1 cellular context compared by ENCODE assay signal in the genomic region with DNA sequence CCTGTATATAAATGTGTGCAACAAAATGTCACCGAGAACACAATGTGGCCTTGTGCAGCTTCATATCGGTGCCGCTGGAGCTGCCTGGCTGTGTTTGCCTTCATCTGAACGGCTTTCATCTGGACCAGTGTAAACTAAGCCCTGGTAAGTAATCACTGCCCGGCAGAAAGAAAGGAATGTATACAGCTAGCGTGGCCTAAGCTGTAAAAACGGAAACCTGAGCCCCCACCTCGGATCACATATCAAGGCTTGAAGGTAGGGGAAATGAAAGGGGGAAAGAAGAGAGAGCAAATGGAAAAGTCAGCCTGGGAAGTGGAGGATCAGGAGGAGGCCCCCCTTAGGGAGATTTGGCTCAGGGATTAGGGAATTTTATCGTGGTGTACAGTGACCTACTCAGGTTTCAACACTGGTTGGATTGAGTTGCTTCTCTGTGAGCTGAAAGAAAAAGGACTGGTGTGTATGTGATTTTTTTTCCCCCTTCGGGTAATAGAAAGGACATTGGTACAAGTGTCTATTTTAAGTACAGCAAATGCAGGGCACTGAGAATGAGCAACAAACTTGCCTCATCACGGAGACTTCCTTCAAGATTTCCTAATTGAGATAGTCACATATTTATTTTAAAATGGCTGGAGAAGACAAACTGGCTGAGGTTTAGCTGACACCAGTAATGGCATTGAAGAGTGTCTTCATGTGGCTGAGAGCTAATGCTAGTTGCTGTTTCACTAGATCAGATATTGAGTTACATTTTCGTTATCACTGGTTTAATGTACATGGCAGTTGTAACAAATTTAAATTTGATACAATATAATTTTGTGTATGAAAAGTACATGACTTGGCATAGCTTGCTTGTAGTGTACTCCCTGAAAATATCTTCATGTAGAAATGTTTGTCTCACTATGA.
TF ChIP-seq lines count a peak whose summit lies in the region.

No MANE protein-coding gene starts in this region.

TF ChIP-seq in HepG2, 621 proteins besides CTCF, POLR2A, EP300 and RAD21 (continued from another document and continues in another):
- TF ChIP-seq, protein P1, sequence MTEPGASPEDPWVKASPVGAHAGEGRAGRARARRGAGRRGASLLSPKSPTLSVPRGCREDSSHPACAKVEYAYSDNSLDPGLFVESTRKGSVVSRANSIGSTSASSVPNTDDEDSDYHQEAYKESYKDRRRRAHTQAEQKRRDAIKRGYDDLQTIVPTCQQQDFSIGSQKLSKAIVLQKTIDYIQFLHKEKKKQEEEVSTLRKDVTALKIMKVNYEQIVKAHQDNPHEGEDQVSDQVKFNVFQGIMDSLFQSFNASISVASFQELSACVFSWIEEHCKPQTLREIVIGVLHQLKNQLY (CRISPR knock-in tag; IDR thresholded peaks at IDR 0.05): no peak
- TF ChIP-seq ZNF138 (CRISPR knock-in tag; IDR thresholded peaks at IDR 0.05; ENCODE audit: low read depth) (no peak), SMAD9 (CRISPR knock-in tag; IDR thresholded peaks at IDR 0.05) (0 out of 2 replicates have a peak, but pooled peaks have one; percentile 47), REL (CRISPR knock-in tag; conservative IDR thresholded peaks at IDR 0.05) (no peak), ZIK1 (CRISPR knock-in tag; IDR thresholded peaks at IDR 0.05; ENCODE audit: borderline replicate concordance, low read depth) (0 out of 2 replicates have a peak, but pooled peaks have one; percentile 47), ZNF670 (CRISPR knock-in tag; IDR thresholded peaks at IDR 0.05; ENCODE audit: borderline replicate concordance) (no peak), ZKSCAN5 (CRISPR knock-in tag; IDR thresholded peaks at IDR 0.05) (no peak), ZFP41 (CRISPR knock-in tag; IDR thresholded peaks at IDR 0.05; ENCODE audit: borderline replicate concordance) (no peak), ZNF331 (CRISPR knock-in tag; IDR thresholded peaks at IDR 0.05) (peak; percentile 85; the same call in 1 of the 2 replicates), ZNF460 (CRISPR knock-in tag; IDR thresholded peaks at IDR 0.05; ENCODE audit: borderline replicate concordance) (no peak; the same call in 1 of the 2 replicates), ZNF510 (CRISPR knock-in tag; IDR thresholded peaks at IDR 0.05; ENCODE audit: low read depth) (no peak), MIER3 (CRISPR knock-in tag; IDR thresholded peaks at IDR 0.05; ENCODE audit: borderline replicate concordance) (peak; percentile 56; the same call in 1 of the 2 replicates), SIN3B (IDR thresholded peaks at IDR 0.05; ENCODE audit: low read length) (no peak), ZNF263 (CRISPR knock-in tag; IDR thresholded peaks at IDR 0.05) (no peak), ZNF660 (CRISPR knock-in tag; IDR thresholded peaks at IDR 0.05; ENCODE audit: borderline replicate concordance, low read depth) (no peak), ZNF367 (CRISPR knock-in tag; IDR thresholded peaks at IDR 0.05; ENCODE audit: borderline replicate concordance) (no peak), NCOA5 (CRISPR knock-in tag; IDR thresholded peaks at IDR 0.05) (no peak), KAT7 (CRISPR knock-in tag; IDR thresholded peaks at IDR 0.05; ENCODE audit: borderline replicate concordance) (no peak; the same call in 1 of the 2 replicates), ZNF746 (CRISPR knock-in tag; IDR thresholded peaks at IDR 0.05) (peak; percentile 76), ZNF768 (CRISPR knock-in tag; IDR thresholded peaks at IDR 0.05) (no peak), RXRB (CRISPR knock-in tag; IDR thresholded peaks at IDR 0.05; ENCODE audit: borderline replicate concordance) (peak; percentile 72), ZNF446 (CRISPR knock-in tag; IDR thresholded peaks at IDR 0.05) (no peak), ZNF232 (CRISPR knock-in tag; IDR thresholded peaks at IDR 0.05; ENCODE audit: borderline replicate concordance) (0 out of 2 replicates have a peak, but pooled peaks have one; percentile 44), ZNF678 (CRISPR knock-in tag; IDR thresholded peaks at IDR 0.05) (no peak), ZNF484 (CRISPR knock-in tag; IDR thresholded peaks at IDR 0.05; ENCODE audit: borderline replicate concordance, low read depth) (no peak), HOXD1 (CRISPR knock-in tag; IDR thresholded peaks at IDR 0.05) (0 out of 2 replicates have a peak, but pooled peaks have one; percentile 61), ZNF749 (CRISPR knock-in tag; IDR thresholded peaks at IDR 0.05; ENCODE audit: borderline replicate concordance) (0 out of 2 replicates have a peak, but pooled peaks have one; percentile 41), PHF20 (CRISPR knock-in tag; IDR thresholded peaks at IDR 0.05) (no peak), ZNF552 (CRISPR knock-in tag; IDR thresholded peaks at IDR 0.05; ENCODE audit: borderline replicate concordance) (no peak), HMG20A (CRISPR knock-in tag; IDR thresholded peaks at IDR 0.05; ENCODE audit: borderline replicate concordance) (peak; percentile 92; the same call in 1 of the 2 replicates), ZNF383 (CRISPR knock-in tag; IDR thresholded peaks at IDR 0.05; ENCODE audit: borderline replicate concordance) (no peak), ZFP1 (CRISPR knock-in tag; IDR thresholded peaks at IDR 0.05) (peak; percentile 69; the same call in 1 of the 2 replicates), KLF11 (CRISPR knock-in tag; IDR thresholded peaks at IDR 0.05) (no peak), ZNF143 (CRISPR knock-in tag; IDR thresholded peaks at IDR 0.05) (no peak), ZFP37 (CRISPR knock-in tag; IDR thresholded peaks at IDR 0.05; ENCODE audit: borderline replicate concordance) (no peak; the same call in 1 of the 2 replicates), SOX5 (CRISPR knock-in tag; IDR thresholded peaks at IDR 0.05; ENCODE audit: borderline replicate concordance) (peak; percentile 85; the same call in 1 of the 2 replicates), ZNF260 (CRISPR knock-in tag; IDR thresholded peaks at IDR 0.05; ENCODE audit: borderline replicate concordance, low read depth) (no peak), ZNF792 (CRISPR knock-in tag; IDR thresholded peaks at IDR 0.05) (no peak), ZNF430 (CRISPR knock-in tag; IDR thresholded peaks at IDR 0.05) (peak; percentile 50; the same call in 1 of the 2 replicates), HNF4A (CRISPR knock-in tag; IDR thresholded peaks at IDR 0.05) (peak; percentile 66), SP5 (CRISPR knock-in tag; IDR thresholded peaks at IDR 0.05; ENCODE audit: borderline replicate concordance, low read depth) (peak; percentile 18; the same call in 1 of the 2 replicates), ZNF350 (CRISPR knock-in tag; IDR thresholded peaks at IDR 0.05; ENCODE audit: borderline replicate concordance, low read depth) (peak; percentile 48; the same call in 1 of the 2 replicates), NBN (conservative IDR thresholded peaks at IDR 0.05) (no peak), ZFP90 (CRISPR knock-in tag; IDR thresholded peaks at IDR 0.05; ENCODE audit: borderline replicate concordance) (0 out of 2 replicates have a peak, but pooled peaks have one; percentile 33), ZNF230 (CRISPR knock-in tag; IDR thresholded peaks at IDR 0.05) (0 out of 2 replicates have a peak, but pooled peaks have one; percentile 33), ZNF501 (CRISPR knock-in tag; IDR thresholded peaks at IDR 0.05) (0 out of 2 replicates have a peak, but pooled peaks have one; percentile 39), ZNF224 (CRISPR knock-in tag; IDR thresholded peaks at IDR 0.05) (no peak), ZNF33B (CRISPR knock-in tag; IDR thresholded peaks at IDR 0.05) (0 out of 2 replicates have a peak, but pooled peaks have one; percentile 43), ZNF790 (CRISPR knock-in tag; IDR thresholded peaks at IDR 0.05; ENCODE audit: borderline replicate concordance) (no peak), KLF6 (CRISPR knock-in tag; IDR thresholded peaks at IDR 0.05) (no peak)
- TF ChIP-seq, protein P2, sequence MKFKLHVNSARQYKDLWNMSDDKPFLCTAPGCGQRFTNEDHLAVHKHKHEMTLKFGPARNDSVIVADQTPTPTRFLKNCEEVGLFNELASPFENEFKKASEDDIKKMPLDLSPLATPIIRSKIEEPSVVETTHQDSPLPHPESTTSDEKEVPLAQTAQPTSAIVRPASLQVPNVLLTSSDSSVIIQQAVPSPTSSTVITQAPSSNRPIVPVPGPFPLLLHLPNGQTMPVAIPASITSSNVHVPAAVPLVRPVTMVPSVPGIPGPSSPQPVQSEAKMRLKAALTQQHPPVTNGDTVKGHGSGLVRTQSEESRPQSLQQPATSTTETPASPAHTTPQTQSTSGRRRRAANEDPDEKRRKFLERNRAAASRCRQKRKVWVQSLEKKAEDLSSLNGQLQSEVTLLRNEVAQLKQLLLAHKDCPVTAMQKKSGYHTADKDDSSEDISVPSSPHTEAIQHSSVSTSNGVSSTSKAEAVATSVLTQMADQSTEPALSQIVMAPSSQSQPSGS (CRISPR knock-in tag; IDR thresholded peaks at IDR 0.05): no peak; the same call in 1 of the 2 replicates
- TF ChIP-seq, protein P3, sequence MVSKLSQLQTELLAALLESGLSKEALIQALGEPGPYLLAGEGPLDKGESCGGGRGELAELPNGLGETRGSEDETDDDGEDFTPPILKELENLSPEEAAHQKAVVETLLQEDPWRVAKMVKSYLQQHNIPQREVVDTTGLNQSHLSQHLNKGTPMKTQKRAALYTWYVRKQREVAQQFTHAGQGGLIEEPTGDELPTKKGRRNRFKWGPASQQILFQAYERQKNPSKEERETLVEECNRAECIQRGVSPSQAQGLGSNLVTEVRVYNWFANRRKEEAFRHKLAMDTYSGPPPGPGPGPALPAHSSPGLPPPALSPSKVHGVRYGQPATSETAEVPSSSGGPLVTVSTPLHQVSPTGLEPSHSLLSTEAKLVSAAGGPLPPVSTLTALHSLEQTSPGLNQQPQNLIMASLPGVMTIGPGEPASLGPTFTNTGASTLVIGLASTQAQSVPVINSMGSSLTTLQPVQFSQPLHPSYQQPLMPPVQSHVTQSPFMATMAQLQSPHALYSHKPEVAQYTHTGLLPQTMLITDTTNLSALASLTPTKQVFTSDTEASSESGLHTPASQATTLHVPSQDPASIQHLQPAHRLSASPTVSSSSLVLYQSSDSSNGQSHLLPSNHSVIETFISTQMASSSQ (IDR thresholded peaks at IDR 0.05; ENCODE audit: low read depth): peak; percentile 7; the same call in 1 of the 2 replicates
- TF ChIP-seq, protein P3 (CRISPR knock-in tag; IDR thresholded peaks at IDR 0.05; ENCODE audit: borderline replicate concordance): peak; percentile 76; the same call in 1 of the 2 replicates
- TF ChIP-seq, protein P4, sequence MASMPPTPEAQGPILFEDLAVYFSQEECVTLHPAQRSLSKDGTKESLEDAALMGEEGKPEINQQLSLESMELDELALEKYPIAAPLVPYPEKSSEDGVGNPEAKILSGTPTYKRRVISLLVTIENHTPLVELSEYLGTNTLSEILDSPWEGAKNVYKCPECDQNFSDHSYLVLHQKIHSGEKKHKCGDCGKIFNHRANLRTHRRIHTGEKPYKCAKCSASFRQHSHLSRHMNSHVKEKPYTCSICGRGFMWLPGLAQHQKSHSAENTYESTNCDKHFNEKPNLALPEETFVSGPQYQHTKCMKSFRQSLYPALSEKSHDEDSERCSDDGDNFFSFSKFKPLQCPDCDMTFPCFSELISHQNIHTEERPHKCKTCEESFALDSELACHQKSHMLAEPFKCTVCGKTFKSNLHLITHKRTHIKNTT (CRISPR knock-in tag; IDR thresholded peaks at IDR 0.05): no peak
- TF ChIP-seq, protein P5, sequence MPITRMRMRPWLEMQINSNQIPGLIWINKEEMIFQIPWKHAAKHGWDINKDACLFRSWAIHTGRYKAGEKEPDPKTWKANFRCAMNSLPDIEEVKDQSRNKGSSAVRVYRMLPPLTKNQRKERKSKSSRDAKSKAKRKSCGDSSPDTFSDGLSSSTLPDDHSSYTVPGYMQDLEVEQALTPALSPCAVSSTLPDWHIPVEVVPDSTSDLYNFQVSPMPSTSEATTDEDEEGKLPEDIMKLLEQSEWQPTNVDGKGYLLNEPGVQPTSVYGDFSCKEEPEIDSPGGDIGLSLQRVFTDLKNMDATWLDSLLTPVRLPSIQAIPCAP (CRISPR knock-in tag; IDR thresholded peaks at IDR 0.05; ENCODE audit: low read depth): no peak
- TF ChIP-seq, protein P6, sequence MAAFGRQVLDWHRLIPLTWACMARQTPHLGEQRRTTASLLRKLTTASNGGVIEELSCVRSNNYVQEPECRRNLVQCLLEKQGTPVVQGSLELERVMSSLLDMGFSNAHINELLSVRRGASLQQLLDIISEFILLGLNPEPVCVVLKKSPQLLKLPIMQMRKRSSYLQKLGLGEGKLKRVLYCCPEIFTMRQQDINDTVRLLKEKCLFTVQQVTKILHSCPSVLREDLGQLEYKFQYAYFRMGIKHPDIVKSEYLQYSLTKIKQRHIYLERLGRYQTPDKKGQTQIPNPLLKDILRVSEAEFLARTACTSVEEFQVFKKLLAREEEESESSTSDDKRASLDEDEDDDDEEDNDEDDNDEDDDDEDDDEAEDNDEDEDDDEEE (CRISPR knock-in tag; IDR thresholded peaks at IDR 0.05): no peak
- TF ChIP-seq, protein P7, sequence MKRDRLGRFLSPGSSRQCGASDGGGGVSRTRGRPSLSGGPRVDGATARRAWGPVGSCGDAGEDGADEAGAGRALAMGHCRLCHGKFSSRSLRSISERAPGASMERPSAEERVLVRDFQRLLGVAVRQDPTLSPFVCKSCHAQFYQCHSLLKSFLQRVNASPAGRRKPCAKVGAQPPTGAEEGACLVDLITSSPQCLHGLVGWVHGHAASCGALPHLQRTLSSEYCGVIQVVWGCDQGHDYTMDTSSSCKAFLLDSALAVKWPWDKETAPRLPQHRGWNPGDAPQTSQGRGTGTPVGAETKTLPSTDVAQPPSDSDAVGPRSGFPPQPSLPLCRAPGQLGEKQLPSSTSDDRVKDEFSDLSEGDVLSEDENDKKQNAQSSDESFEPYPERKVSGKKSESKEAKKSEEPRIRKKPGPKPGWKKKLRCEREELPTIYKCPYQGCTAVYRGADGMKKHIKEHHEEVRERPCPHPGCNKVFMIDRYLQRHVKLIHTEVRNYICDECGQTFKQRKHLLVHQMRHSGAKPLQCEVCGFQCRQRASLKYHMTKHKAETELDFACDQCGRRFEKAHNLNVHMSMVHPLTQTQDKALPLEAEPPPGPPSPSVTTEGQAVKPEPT (CRISPR knock-in tag; IDR thresholded peaks at IDR 0.05; ENCODE audit: low read depth): no peak
